Comparison of ENCODE assay signal across 14 cellular contexts in the genomic region with DNA sequence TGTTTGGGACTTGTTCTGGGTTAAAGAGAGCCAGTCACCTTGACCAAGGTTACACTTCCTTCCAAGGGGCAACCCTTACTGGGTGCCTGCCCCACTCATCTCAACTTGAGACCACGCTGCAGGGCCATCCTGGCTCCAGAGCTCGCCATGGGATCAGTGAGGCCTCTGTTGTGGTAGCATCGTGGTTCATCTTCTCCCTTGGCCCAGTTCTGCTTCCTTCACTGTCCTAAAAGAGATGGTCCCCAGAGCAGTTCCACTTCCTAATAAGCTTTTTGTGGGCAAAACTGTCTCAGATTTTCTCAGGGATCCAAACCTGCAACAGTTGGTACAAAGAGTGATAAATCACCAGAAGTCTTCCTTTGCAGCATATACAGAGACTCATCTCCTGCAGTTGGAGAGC.
DNase-seq lines count a peak whose midpoint lies in the region; ATAC-seq, FAIRE-seq and TF ChIP-seq lines count a peak whose summit lies in the region.
"Had no signal": no experiment of that assay in that cellular context is flagged by ENCODE, and none has a peak within 500 bp of the region (broad histone marks: within the 10 kb centered on the region; RNA-seq: fewer than 3 reads in every experiment).

No MANE protein-coding gene starts in this region.

- intact Hi-C loops in upper lobe of right lung (cut with DNase I), result no loop called here

- no peak for TF ChIP-seq CTCF in upper lobe of right lung (IDR thresholded peaks at IDR 0.05)

- H3K9me3 Mint-ChIP-seq in CD8-positive, alpha-beta memory T cell, result peaks cover 0 to 10% (median under 1%) of the 10 kb centered on the region in 5 donors

- CTCF ChIA-PET in CD8-positive, alpha-beta memory T cell (lab: Charles Lee), result no interaction called here

- H3K27ac Mint-ChIP-seq in CD8-positive, alpha-beta memory T cell, result no peak overlapping the region
- H3K27ac Mint-ChIP-seq: CD4-positive, CD25-positive, alpha-beta regulatory T cell had no signal

- H3K4me1 Mint-ChIP-seq in CD8-positive, alpha-beta memory T cell, result peaks cover 9 to 12% (median 9%) of the 10 kb centered on the region in 3 donors

- H3K27me3 ChIP-seq in upper lobe of right lung, result no peaks in the 10 kb centered on the region
- H3K27me3 ChIP-seq in CD8-positive, alpha-beta memory T cell (ENCODE audit: insufficient read depth, low read length, poor library complexity, severe bottlenecking), result no peaks in the 10 kb centered on the region

- POLR2A ChIA-PET in CD8-positive, alpha-beta memory T cell (lab: Charles Lee), result no interaction called here

- FAIRE-seq in GM19239 (lab: Jason Lieb, UNC), result no peak
- FAIRE-seq: A549, H1, HepG2 had no signal

- no peak overlapping the region for H3K4me3 ChIP-seq in upper lobe of right lung
- no peak overlapping the region for H3K4me3 ChIP-seq in CD8-positive, alpha-beta memory T cell (ENCODE audit: low read length)
- H3K4me3 ChIP-seq: A549, HAP-1 had no signal

- DNase-seq in CMK (ENCODE audit: low read depth) (peak; percentile 14), MV-4-11 (lab: John Stamatoyannopoulos, UW) (peak; percentile 81), globus pallidus (ENCODE audit: low spot score) (peak; percentile 8), upper lobe of right lung (no peak), GM19239 (ENCODE audit: insufficient read length, low spot score) (no peak), SKM-1 (lab: John Stamatoyannopoulos, UW; ENCODE audit: unreplicated experiment) (no peak)
- DNase-seq in CD8-positive, alpha-beta memory T cell, result no peak
- DNase-seq: BE2C; CD4-positive, CD25-positive, alpha-beta regulatory T cell; GF-D8 had no signal

- H3K36me3 Mint-ChIP-seq in CD8-positive, alpha-beta memory T cell, result peaks cover 0 to 8% (median 0%) of the 10 kb centered on the region in 3 donors
- H3K36me3 Mint-ChIP-seq: CD4-positive, CD25-positive, alpha-beta regulatory T cell had no signal

- H3K27me3 Mint-ChIP-seq in CD8-positive, alpha-beta memory T cell, result peaks cover 1 to 14% of the 10 kb centered on the region in 2 donors

- H3K9me3 ChIP-seq in upper lobe of right lung, result no peaks in the 10 kb centered on the region
- no peaks in the 10 kb centered on the region for H3K9me3 ChIP-seq in CD8-positive, alpha-beta memory T cell (ENCODE audit: low read length)
- H3K9me3 ChIP-seq: BE2C, HAP-1 had no signal

- peak; percentile 57 for ATAC-seq in upper lobe of right lung
- ATAC-seq: A549, HepG2 had no signal

- no peaks in the 10 kb centered on the region for H3K36me3 ChIP-seq in upper lobe of right lung
- no peaks in the 10 kb centered on the region for H3K36me3 ChIP-seq in CD8-positive, alpha-beta memory T cell (ENCODE audit: insufficient read depth, low read length)
- H3K36me3 ChIP-seq: BE2C, HAP-1 had no signal

- no peaks in the 10 kb centered on the region for H3K4me1 ChIP-seq in upper lobe of right lung
- peaks cover 3% of the 10 kb centered on the region for H3K4me1 ChIP-seq in CD8-positive, alpha-beta memory T cell (ENCODE audit: insufficient read depth, low read length)
- H3K4me1 ChIP-seq: A549, BE2C, HAP-1 had no signal

- no peak overlapping the region for H3K27ac ChIP-seq in upper lobe of right lung
- no peak overlapping the region for H3K27ac ChIP-seq in CD8-positive, alpha-beta memory T cell (ENCODE audit: low read depth, low read length)
- H3K27ac ChIP-seq: A549 had no signal

- no peak overlapping the region for H3K4me3 Mint-ChIP-seq in CD8-positive, alpha-beta memory T cell

Comparison
In these comparisons a context has a peak if more than half of its experiments do, and no peak if none do; other contexts are left out.
1. DNase-seq: peak in CMK (single experiment), MV-4-11 (single experiment) and globus pallidus (single experiment); none in upper lobe of right lung (single experiment), GM19239 (single experiment), SKM-1 (single experiment) and CD8-positive, alpha-beta memory T cell (0 of 5).